ENCODE assay signal across 7 cellular contexts in the genomic region with DNA sequence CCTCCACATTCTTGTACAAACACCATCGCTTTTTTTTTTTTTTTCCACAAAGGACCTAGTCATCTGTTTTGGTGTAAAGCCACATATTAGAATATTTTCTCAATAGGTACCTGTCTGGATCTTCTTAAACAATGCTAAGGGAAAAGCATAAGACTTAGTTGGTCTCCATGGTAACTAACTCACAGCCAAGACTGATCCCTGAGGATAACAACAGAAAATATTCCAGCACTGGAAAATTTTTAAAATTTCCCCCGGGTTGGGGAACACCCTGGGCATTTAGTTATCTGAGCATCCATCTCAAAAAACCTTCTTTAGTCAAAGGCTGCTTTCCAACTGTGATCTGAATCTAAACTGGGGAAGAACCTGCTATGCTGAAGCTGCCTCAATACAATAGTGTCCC.
"Had no signal": no experiment of that assay in that cellular context is flagged by ENCODE, and none has a peak within 500 bp of the region (broad histone marks: within the 10 kb centered on the region; RNA-seq: fewer than 3 reads in every experiment).

No MANE protein-coding gene starts in this region.

- H2AFZ ChIP-seq: GM23338 had no signal

- FAIRE-seq: H1, H54, HTR-8/SVneo had no signal

- DNase-seq: H9, HCEC 1CT, IMR-90 had no signal

- H3K4me2 ChIP-seq: GM23338 had no signal

- H3K27ac Mint-ChIP-seq: GM23338, H9 had no signal

- H3K4me3 Mint-ChIP-seq: GM23338, H9 had no signal

- ATAC-seq: GM23338 had no signal

- H3K9me3 Mint-ChIP-seq: GM23338 had no signal

- H3K4me3 ChIP-seq: GM23338 had no signal
